Comparison of ENCODE assay signal across 10 cellular contexts in the genomic region with DNA sequence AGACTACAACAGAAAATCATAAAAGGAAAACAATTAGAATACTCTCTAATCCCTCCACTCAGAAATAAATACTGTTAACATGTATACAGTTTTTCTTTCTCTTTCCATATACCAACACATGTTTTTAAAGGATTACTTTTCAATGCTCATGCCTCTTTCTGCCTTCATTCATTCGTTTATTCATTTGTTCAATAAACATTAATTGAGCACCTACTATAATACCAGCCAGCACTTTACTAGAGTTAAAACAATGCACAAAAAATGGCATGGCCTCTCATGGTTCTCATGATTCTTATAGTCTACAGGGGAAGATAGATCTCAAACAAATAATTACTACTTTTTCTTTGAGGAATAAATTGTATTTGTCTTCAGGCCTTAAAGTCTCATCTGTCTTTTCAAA.
DNase-seq lines count a peak whose midpoint lies in the region; ATAC-seq and TF ChIP-seq lines count a peak whose summit lies in the region.
"Had no signal": no experiment of that assay in that cellular context is flagged by ENCODE, and none has a peak within 500 bp of the region (broad histone marks: within the 10 kb centered on the region; RNA-seq: fewer than 3 reads in every experiment).

No MANE protein-coding gene starts in this region.

- no peak overlapping the region for H2BK120ac ChIP-seq in mesendoderm (ENCODE audit: low read depth, low read length)

- no peak overlapping the region for H2AFZ ChIP-seq in osteoblast (ENCODE audit: low read length)

- no peaks in the 10 kb centered on the region for H4K20me1 ChIP-seq in osteoblast (ENCODE audit: insufficient read depth, low read length)

- TF ChIP-seq POLR2A in body of pancreas (IDR thresholded peaks at IDR 0.05): no peak

- DNase-seq in CD14-positive monocyte (ENCODE audit: low spot score) (no peak), body of pancreas (no peak), osteoblast (ENCODE audit: insufficient read length, low spot score, missing footprints) (no peak), mesendoderm (no peak)
- no peak for DNase-seq in stimulated activated CD4-positive, alpha-beta T cell treated with anti-CD3 and anti-CD28 coated beads, Interleukin-4, amount 100 ng/mL, for 1 hour
- no peak for DNase-seq in stimulated activated naive CD4-positive, alpha-beta T cell (lab: John Stamatoyannopoulos, UW)
- DNase-seq: erythroblast, retina had no signal

- ATAC-seq in body of pancreas (no peak), HG03139 (IDR thresholded peaks at IDR 0.05; ENCODE audit: unreplicated experiment) (no peak)

- H3K27me3 Mint-ChIP-seq in CD14-positive monocyte (ENCODE audit: low read depth in 3 of 3) (no peaks in the 10 kb centered on the region), IgD-negative memory B cell (no peaks in the 10 kb centered on the region)

- peaks cover 70% of the 10 kb centered on the region for H3K4me1 Mint-ChIP-seq in CD14-positive monocyte
- peaks cover 38 to 57% (median 48%) of the 10 kb centered on the region in 3 donors for H3K4me1 Mint-ChIP-seq in IgD-negative memory B cell

- H3K79me2 ChIP-seq in osteoblast (ENCODE audit: insufficient read depth, low read length) (no peaks in the 10 kb centered on the region), mesendoderm (ENCODE audit: control insufficient read depth, insufficient read depth, low read length) (no peaks in the 10 kb centered on the region)

- H3K36me3 ChIP-seq in body of pancreas (replicated peaks in 1 of 2; ENCODE audit: insufficient read depth in 1 of 2, low read depth in 2 of 2): no peaks in the 10 kb centered on the region
- H3K36me3 ChIP-seq in osteoblast (ENCODE audit: insufficient read depth, low read length): no peaks in the 10 kb centered on the region
- H3K36me3 ChIP-seq in mesendoderm (ENCODE audit: control insufficient read depth, insufficient read depth, low read length): no peaks in the 10 kb centered on the region

- H3K4me2 ChIP-seq in osteoblast (ENCODE audit: insufficient read depth, low read length) (no peak overlapping the region), mesendoderm (ENCODE audit: low read length) (no peak overlapping the region)

- TF ChIP-seq CTCF in CD14-positive monocyte (IDR thresholded peaks at IDR 0.05): no peak
- TF ChIP-seq CTCF in body of pancreas (IDR thresholded peaks at IDR 0.05): no peak
- TF ChIP-seq CTCF in osteoblast (IDR thresholded peaks at IDR 0.05; ENCODE audit: extremely low read depth, low read depth, low read length): no peak

- no peak overlapping the region for H3K4ac ChIP-seq in mesendoderm (ENCODE audit: low read depth, low read length)

- H3K4me3 ChIP-seq in body of pancreas: no peak overlapping the region
- no peak overlapping the region for H3K4me3 ChIP-seq in osteoblast (ENCODE audit: insufficient read depth, low read length)
- no peak overlapping the region for H3K4me3 ChIP-seq in mesendoderm (ENCODE audit: low read length)

- H3K36me3 Mint-ChIP-seq in CD14-positive monocyte (peaks cover 2 to 3% of the 10 kb centered on the region in 2 donors), IgD-negative memory B cell (peaks cover 1% of the 10 kb centered on the region)

- no peak overlapping the region for H4K8ac ChIP-seq in mesendoderm (ENCODE audit: low read depth, low read length)

- H3K9me3 ChIP-seq in body of pancreas (no peaks in the 10 kb centered on the region), osteoblast (ENCODE audit: low read depth, low read length) (no peaks in the 10 kb centered on the region)

- no peak overlapping the region for H2BK15ac ChIP-seq in mesendoderm (replicated peaks; ENCODE audit: low read depth)

- WGBS in body of pancreas, 2 donors: 68 to 84% methylated on average over 1 of the region's 1 CpG
- no CpG with 5 or more reads among the region's 1 CpG for WGBS in mesendoderm (ENCODE audit: extremely low coverage, insufficient coverage, low lambda C conversion rate)

- H2AK5ac ChIP-seq in mesendoderm (ENCODE audit: low read length): no peak overlapping the region

- H3K27ac Mint-ChIP-seq in CD14-positive monocyte (peak overlapping the region; percentile 95 to 100 (median 99)), IgD-negative memory B cell (peak overlapping the region; percentile 81 to 97 (median 97))

- peaks cover 0 to 2% (median 0%) of the 10 kb centered on the region in 7 donors for H3K9me3 Mint-ChIP-seq in CD14-positive monocyte
- no peaks in the 10 kb centered on the region for H3K9me3 Mint-ChIP-seq in IgD-negative memory B cell

- H3K27me3 ChIP-seq in body of pancreas (no peaks in the 10 kb centered on the region), osteoblast (ENCODE audit: insufficient read depth, low read length) (no peaks in the 10 kb centered on the region), mesendoderm (ENCODE audit: insufficient read depth, low read length, poor library complexity) (no peaks in the 10 kb centered on the region)

- H3K4me3 Mint-ChIP-seq in CD14-positive monocyte: peak overlapping the region in 1 of 2 donors; percentile 67
- peak overlapping the region in 3 of 4 donors; percentile 16 to 86 (median 70) for H3K4me3 Mint-ChIP-seq in IgD-negative memory B cell

- no peak overlapping the region for H2BK5ac ChIP-seq in mesendoderm (ENCODE audit: low read length)

- no peak overlapping the region for H3K23ac ChIP-seq in mesendoderm (ENCODE audit: low read length)

- H3K27ac ChIP-seq in body of pancreas (peak overlapping the region; percentile 2 to 87 (median 76)), osteoblast (ENCODE audit: low read depth, low read length) (peak overlapping the region; percentile 43), mesendoderm (ENCODE audit: low read depth, low read length) (no peak overlapping the region)

- H3K4me1 ChIP-seq in body of pancreas (peaks cover 20% of the 10 kb centered on the region), osteoblast (ENCODE audit: insufficient read depth, low read length) (peaks cover 22% of the 10 kb centered on the region), mesendoderm (ENCODE audit: control insufficient read depth, low read depth, low read length) (no peaks in the 10 kb centered on the region)

- intact Hi-C loops in CD14-positive monocyte (cut with micrococcal nuclease): loop anchor here in 1 of 2 donors (10.0 kb wide), 1 partner anchor 281 kb away; no protein-coding TSS in a partner anchor
- intact Hi-C loops in body of pancreas (cut with DNase I): no loop called here

- H3K9ac ChIP-seq in mesendoderm (ENCODE audit: low read length): no peak overlapping the region

- H3K79me1 ChIP-seq in mesendoderm (ENCODE audit: low read length): no peaks in the 10 kb centered on the region

- H3K56ac ChIP-seq in mesendoderm (ENCODE audit: low read length): no peak overlapping the region

- no peak overlapping the region for H4K5ac ChIP-seq in mesendoderm (ENCODE audit: low read length)

- no peak overlapping the region for H3K18ac ChIP-seq in mesendoderm (ENCODE audit: low read length)
